Comparison of ENCODE assay signal across 23 cellular contexts in the genomic region with DNA sequence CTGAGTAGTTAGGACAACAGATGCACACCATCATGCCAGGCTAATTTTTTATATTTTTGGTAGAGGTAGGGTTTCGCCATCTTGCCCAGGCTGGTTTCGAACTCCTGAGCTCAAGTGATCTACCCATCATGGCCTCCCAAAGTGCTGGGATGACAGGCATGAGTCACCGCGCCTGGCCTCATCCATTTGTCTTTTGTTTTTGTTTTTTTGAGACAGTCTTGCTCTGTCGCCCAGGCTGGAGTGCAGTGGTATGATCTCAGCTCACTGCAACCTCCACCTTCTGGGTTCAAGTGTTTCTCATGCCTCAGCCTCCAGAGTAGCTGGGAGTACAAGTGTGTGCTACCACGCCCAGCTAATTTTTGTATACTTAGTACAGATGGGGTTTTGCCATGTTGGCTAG.
"Had no signal": no experiment of that assay in that cellular context is flagged by ENCODE, and none has a peak within 500 bp of the region (broad histone marks: within the 10 kb centered on the region; RNA-seq: fewer than 3 reads in every experiment).

No MANE protein-coding gene starts in this region.

- DNase-seq: activated CD4-positive, alpha-beta T cell treated with anti-CD3 and anti-CD28 coated beads for 48 hours; activated CD4-positive, alpha-beta T cell treated with anti-CD3 and anti-CD28 coated beads, Interleukin-2, amount 50 U/mL, for 48 hours; activated CD8-positive, alpha-beta memory T cell treated with anti-CD3 and anti-CD28 coated beads for 24 hours; activated T-cell treated with anti-CD3 and anti-CD28 coated beads, Interleukin-2, amount 50 U/mL, for 1 hour; brain microvascular endothelial cell; foreskin melanocyte; heart right ventricle; naive B cell; nucleus accumbens; psoas muscle; stimulated activated CD4-positive, alpha-beta T cell treated with anti-CD3 and anti-CD28 coated beads, Interleukin-1b, Interleukin-23, amount 100 ng/mL, for 48 hours; stimulated activated naive CD4-positive, alpha-beta T cell; tibial artery; WERI-Rb-1 had no signal

- H3K27me3 Mint-ChIP-seq: activated naive CD8-positive, alpha-beta T cell; naive B cell had no signal

- H3K27ac ChIP-seq: ascending aorta, brain microvascular endothelial cell, esophagus muscularis mucosa, heart right ventricle, parathyroid adenoma, psoas muscle, suprapubic skin, tibial artery, WERI-Rb-1 had no signal

- H3K27me3 ChIP-seq: ascending aorta, brain microvascular endothelial cell, esophagus muscularis mucosa, heart right ventricle, suprapubic skin, tibial artery had no signal

- H3K27ac Mint-ChIP-seq: activated naive CD8-positive, alpha-beta T cell; activated T-helper 2 cell treated with anti-CD3 and anti-CD28 coated beads, Interferon-gamma antibody, Interleukin-2, Interleukin-4, amounts not matched to agents 10 μg/mL and 5 μg/mL and 100 μg/mL, durations not matched to agents 14 hours and 24 hours and 36 hours; mesothelial cell of epicardium had no signal

- H3K4me3 Mint-ChIP-seq: activated naive CD8-positive, alpha-beta T cell; mesothelial cell of epicardium; naive B cell had no signal

- H3K9me3 Mint-ChIP-seq: activated T-helper 2 cell treated with anti-CD3 and anti-CD28 coated beads, Interferon-gamma antibody, Interleukin-2, Interleukin-4, amounts not matched to agents 10 μg/mL and 5 μg/mL and 100 μg/mL, durations not matched to agents 14 hours and 24 hours and 36 hours had no signal

- H3K4me3 ChIP-seq: ascending aorta, esophagus muscularis mucosa, heart right ventricle, psoas muscle, smooth muscle cell, suprapubic skin, tibial artery had no signal

- ATAC-seq: activated CD4-positive, CD25-positive, alpha-beta regulatory T cell treated with anti-CD3 and anti-CD28 coated beads, Interleukin-2, amount 50 U/mL, for 24 hours; heart right ventricle; psoas muscle had no signal

- H3K9me3 ChIP-seq: ascending aorta, esophagus muscularis mucosa, heart right ventricle, psoas muscle, suprapubic skin, tibial artery had no signal
